ENCODE assay signal across 8 cellular contexts in genomic region chr7:29102554-29103151, GRCh38. TPM values are rescaled to one million over a fixed set of nuclear protein-coding genes. Genes with fewer than 3 reads are reported as not detected.
DNase-seq lines count a peak whose midpoint lies in the region; ATAC-seq and TF ChIP-seq lines count a peak whose summit lies in the region.

No MANE protein-coding gene starts in this region.

- H3K4me1 Mint-ChIP-seq in natural killer cell treated with Interleukin-12 subunit alpha and Interleukin-12 subunit beta and Interleukin-15 and Interleukin-18, amount 100 ng/mL, for 72 hours (ENCODE audit: low read depth in 2 of 2), result peaks cover 4% of the 10 kb centered on the region in 2 donors

- H3K27ac Mint-ChIP-seq in natural killer cell treated with Interleukin-12 subunit alpha and Interleukin-12 subunit beta and Interleukin-15 and Interleukin-18, amount 100 ng/mL, for 72 hours, result no peak overlapping the region

- H3K4me3 ChIP-seq in WERI-Rb-1 (ENCODE audit: low read depth, low read length) (no peak overlapping the region), fibroblast of lung (replicated peaks in 1 of 4; ENCODE audit: control extremely low read depth in 1 of 4, insufficient read depth in 1 of 4, low read depth in 3 of 4, low read length in 4 of 4) (no peak overlapping the region)

- no peaks in the 10 kb centered on the region for H4K20me1 ChIP-seq in fibroblast of lung (ENCODE audit: control insufficient read depth, extremely low read depth, insufficient read depth, low read length)

- H3K79me2 ChIP-seq in fibroblast of lung (ENCODE audit: control insufficient read depth, insufficient read depth, low read length), result no peaks in the 10 kb centered on the region

- H3K9ac ChIP-seq in fibroblast of lung (ENCODE audit: insufficient read depth, low read length), result no peak overlapping the region

- no peaks in the 10 kb centered on the region for H3K36me3 Mint-ChIP-seq in natural killer cell treated with Interleukin-12 subunit alpha and Interleukin-12 subunit beta and Interleukin-15 and Interleukin-18, amount 100 ng/mL, for 72 hours

- H3K4me3 Mint-ChIP-seq in natural killer cell treated with Interleukin-12 subunit alpha and Interleukin-12 subunit beta and Interleukin-15 and Interleukin-18, amount 100 ng/mL, for 72 hours, result no peak overlapping the region

- H3K4me1 ChIP-seq in fibroblast of lung (ENCODE audit: control insufficient read depth, extremely low read depth, insufficient read depth, low read length), result no peaks in the 10 kb centered on the region

- no peak overlapping the region for H3K4me2 ChIP-seq in fibroblast of lung (ENCODE audit: extremely low read depth, insufficient read depth, low read length)

- peaks cover 10% of the 10 kb centered on the region for H3K27me3 ChIP-seq in WERI-Rb-1 (ENCODE audit: insufficient read depth, low read depth, severe bottlenecking)
- H3K27me3 ChIP-seq in fibroblast of lung (ENCODE audit: control insufficient read depth, insufficient read depth, low read length), result no peaks in the 10 kb centered on the region

- H3K9me3 Mint-ChIP-seq in natural killer cell treated with Interleukin-12 subunit alpha and Interleukin-12 subunit beta and Interleukin-15 and Interleukin-18, amount 100 ng/mL, for 72 hours, result no peaks in the 10 kb centered on the region

- no peak overlapping the region for H2AFZ ChIP-seq in fibroblast of lung (ENCODE audit: low read length)

- no peaks in the 10 kb centered on the region for H3K9me3 ChIP-seq in WERI-Rb-1 (ENCODE audit: severe bottlenecking)
- no peaks in the 10 kb centered on the region for H3K9me3 ChIP-seq in fibroblast of lung (ENCODE audit: control insufficient read depth, insufficient read depth, low read depth, low read length)

- H3K27ac ChIP-seq in WERI-Rb-1 (no peak overlapping the region), fibroblast of lung (ENCODE audit: insufficient read depth, low read length) (no peak overlapping the region)

- H3K27me3 Mint-ChIP-seq in natural killer cell treated with Interleukin-12 subunit alpha and Interleukin-12 subunit beta and Interleukin-15 and Interleukin-18, amount 100 ng/mL, for 72 hours, result no peaks in the 10 kb centered on the region

- H3K36me3 ChIP-seq in WERI-Rb-1 (no peaks in the 10 kb centered on the region), fibroblast of lung (ENCODE audit: control insufficient read depth, insufficient read depth, low read length) (no peaks in the 10 kb centered on the region)

- TF ChIP-seq CTCF in WERI-Rb-1 (IDR thresholded peaks at IDR 0.05; ENCODE audit: low read depth, low read length) (peak; percentile 68), fibroblast of lung (conservative IDR thresholded peaks at IDR 0.05 in 1 of 2, IDR thresholded peaks at IDR 0.05 in 1 of 2; ENCODE audit: low read depth in 1 of 2, low read length in 2 of 2) (peak; percentile 77 to 79)

- ATAC-seq in natural killer cell treated with Interleukin-12 subunit alpha and Interleukin-12 subunit beta and Interleukin-15 and Interleukin-18, amount 100 ng/mL, for 72 hours, result peak; percentile 50 to 55
- no peak for ATAC-seq in HG03460 (IDR thresholded peaks at IDR 0.05; ENCODE audit: unreplicated experiment)

- DNase-seq in A172 (ENCODE audit: low spot score) (peak; percentile 75), GM03348 (ENCODE audit: low spot score) (peak; percentile 72), NCI-H1105 (lab: John Stamatoyannopoulos, UW) (peak; percentile 19), WERI-Rb-1 (peak; percentile 65), fibroblast of lung (ENCODE audit: low read depth in 2 of 2) (peak; percentile 55 to 78)
- DNase-seq in natural killer cell treated with Interleukin-12 subunit alpha and Interleukin-12 subunit beta and Interleukin-15 and Interleukin-18, amount 100 ng/mL, for 72 hours (ENCODE audit: low spot score), result peak; percentile 68
- no peak for DNase-seq in effector CD4-positive, alpha-beta T cell

RNA-seq across cellular contexts. Expression of gene CPVL, which starts 43.7 kb away (rescaled TPM):
- total RNA-seq in A172 (2014; rRNA removed; shearing (Covaris generic)), result 27.5 and 30.2 TPM in 2 replicates
- total RNA-seq in fibroblast of lung, result 0.17 and 0.51 TPM in 2 replicates
- polyA plus RNA-seq in fibroblast of lung, result 0.34 TPM in 1 of 2 replicates, not detected in the other
- polyA plus RNA-seq in fibroblast of lung (2012), result 0.51 TPM in 1 of 2 replicates, not detected in the other
- 0.41 TPM in 1 of 2 replicates, not detected in the other for polyA minus RNA-seq in fibroblast of lung (ENCODE audit: low replicate concordance)
- total RNA-seq in natural killer cell treated with Interleukin-12 subunit alpha and Interleukin-12 subunit beta and Interleukin-15 and Interleukin-18, amount 100 ng/mL, for 72 hours, result 1 to 10 TPM in 1 of 2 donors, not detected in 1; 1.4 TPM

Comparison
In these comparisons a context has a peak if more than half of its experiments do, and no peak if none do; other contexts are left out.
1. RNA of gene CPVL, which starts 43.7 kb away (total RNA-seq): 27.5 to 30.2 TPM in A172; 1.4 TPM in natural killer cell treated with Interleukin-12 subunit alpha and Interleukin-12 subunit beta and Interleukin-15 and Interleukin-18, amount 100 ng/mL, for 72 hours and 0.17 to 0.51 TPM in fibroblast of lung; every median in the first group is over 10 times any median in the second.